9 cellular contexts compared by ENCODE assay signal in genomic region chr5:96880402-96881164, GRCh38. TPM values are rescaled to one million over a fixed set of nuclear protein-coding genes. Genes with fewer than 3 reads are reported as not detected.
A peak's percentile ranks its signal among the peaks of the same experiment; 100 is the strongest.
DNase-seq lines count a peak whose midpoint lies in the region; ATAC-seq and TF ChIP-seq lines count a peak whose summit lies in the region.
"Had no signal": no experiment of that assay in that cellular context is flagged by ENCODE, and none has a peak within 500 bp of the region (broad histone marks: within the 10 kb centered on the region; RNA-seq: fewer than 3 reads in every experiment).

No MANE protein-coding gene starts in this region.

- intact Hi-C loops in CD14-positive monocyte (cut with micrococcal nuclease) (loop anchor here (5.0 kb wide), 2 partner anchors 52 to 57 kb away; partner anchors contain the start of gene LNPEP (in 1 of the 2)), left colon (cut with DNase I, micrococcal nuclease) (no loop called here), A673 (cut with micrococcal nuclease; ENCODE audit: unreplicated experiment) (no loop called here)
- intact Hi-C loops in activated CD8-positive, alpha-beta T cell treated with anti-CD3 and anti-CD28 coated beads for 36 hours (cut with micrococcal nuclease), result no loop called here

- H3K27me3 Mint-ChIP-seq in CD14-positive monocyte (ENCODE audit: low read depth in 3 of 3), result peaks cover 0 to 2% (median 2%) of the 10 kb centered on the region in 3 donors
- H3K27me3 Mint-ChIP-seq in activated CD8-positive, alpha-beta T cell treated with anti-CD3 and anti-CD28 coated beads for 36 hours, result no peaks in the 10 kb centered on the region

- peaks cover 9% of the 10 kb centered on the region for H3K4me1 ChIP-seq in A673 (ENCODE audit: insufficient read depth, low read length, poor library complexity, severe bottlenecking)

- no peak overlapping the region for H3K4me3 ChIP-seq in A673 (ENCODE audit: low read depth, low read length, poor library complexity, severe bottlenecking)

- BruUV-seq in A673 (replicated peaks; lab: Mats Ljungman, UMichigan), result no TSS peak

- TF ChIP-seq CTCF in CD14-positive monocyte (IDR thresholded peaks at IDR 0.05), result no peak
- TF ChIP-seq CTCF in activated CD8-positive, alpha-beta T cell treated with anti-CD3 and anti-CD28 coated beads for 36 hours (IDR thresholded peaks at IDR 0.05), result no peak
- TF ChIP-seq CTCF in A673 (conservative IDR thresholded peaks at IDR 0.05; ENCODE audit: low read depth, low read length), result no peak

- H3K27ac Mint-ChIP-seq in CD14-positive monocyte, result peak overlapping the region; percentile 88 to 96 (median 94)
- peak overlapping the region; percentile 71 for H3K27ac Mint-ChIP-seq in activated CD8-positive, alpha-beta T cell treated with anti-CD3 and anti-CD28 coated beads for 36 hours

- CTCF ChIA-PET in activated CD8-positive, alpha-beta T cell treated with anti-CD3 and anti-CD28 coated beads for 36 hours (lab: Charles Lee), result interaction anchor here (0.8 to 10.0 kb wide), 2 partner anchors 10 to 75 kb away, joined by 3 to 77 read pairs; no protein-coding TSS in a partner anchor
- CTCF ChIA-PET in A673 (lab: Charles Lee), result no interaction called here

- POLR2A ChIA-PET in activated CD8-positive, alpha-beta T cell treated with anti-CD3 and anti-CD28 coated beads for 36 hours (lab: Charles Lee), result interaction anchor here (1.1 kb wide), 1 partner anchor 9 kb away, joined by 3 read pairs; no protein-coding TSS in a partner anchor
- POLR2A ChIA-PET in A673 (lab: Charles Lee; ENCODE audit: low non-redundant PET), result no interaction called here

- no peaks in the 10 kb centered on the region for H3K9me3 ChIP-seq in A673 (ENCODE audit: low read depth, low read length, poor library complexity, severe bottlenecking)

- ATAC-seq in activated CD8-positive, alpha-beta T cell treated with anti-CD3 and anti-CD28 coated beads for 36 hours, result no peak
- ATAC-seq in left colon (peak; percentile 65), GM18858 (IDR thresholded peaks at IDR 0.05; ENCODE audit: unreplicated experiment) (no peak), HG03342 (IDR thresholded peaks at IDR 0.05; ENCODE audit: unreplicated experiment) (no peak)

- peaks cover 52% of the 10 kb centered on the region for H3K4me1 Mint-ChIP-seq in CD14-positive monocyte
- H3K4me1 Mint-ChIP-seq in activated CD8-positive, alpha-beta T cell treated with anti-CD3 and anti-CD28 coated beads for 36 hours (ENCODE audit: low read depth), result peaks cover 71% of the 10 kb centered on the region

- no peaks in the 10 kb centered on the region for H3K27me3 ChIP-seq in A673 (replicated peaks; ENCODE audit: insufficient read depth, low read depth, low read length, poor library complexity)

- H3K9me3 Mint-ChIP-seq in CD14-positive monocyte, result no peaks in the 10 kb centered on the region
- H3K9me3 Mint-ChIP-seq in activated CD8-positive, alpha-beta T cell treated with anti-CD3 and anti-CD28 coated beads for 36 hours, result no peaks in the 10 kb centered on the region

- DNase-seq in CD14-positive monocyte (ENCODE audit: low spot score), result no peak
- peak; percentile 89 for DNase-seq in HS-5 (ENCODE audit: low read depth)
- no peak for DNase-seq in activated CD8-positive, alpha-beta T cell treated with anti-CD3 and anti-CD28 coated beads for 36 hours
- DNase-seq in left colon, result no peak
- DNase-seq in anterior cingulate cortex (lab: John Stamatoyannopoulos, UW), result no peak
- no peak for DNase-seq in A673 (ENCODE audit: low spot score)
- DNase-seq: NCI-H69 had no signal

- H3K4me3 Mint-ChIP-seq in CD14-positive monocyte, result peak overlapping the region; percentile 71 to 92
- H3K4me3 Mint-ChIP-seq in activated CD8-positive, alpha-beta T cell treated with anti-CD3 and anti-CD28 coated beads for 36 hours, result peak overlapping the region; percentile 10

- no peak overlapping the region for H3K27ac ChIP-seq in A673 (ENCODE audit: low read depth, low read length, poor library complexity, severe bottlenecking)

- no peaks in the 10 kb centered on the region for H3K36me3 ChIP-seq in A673 (ENCODE audit: insufficient read depth, low read length, poor library complexity, severe bottlenecking)

- peaks cover 30 to 33% of the 10 kb centered on the region in 2 donors for H3K36me3 Mint-ChIP-seq in CD14-positive monocyte
- peaks cover 61% of the 10 kb centered on the region for H3K36me3 Mint-ChIP-seq in activated CD8-positive, alpha-beta T cell treated with anti-CD3 and anti-CD28 coated beads for 36 hours (ENCODE audit: low read depth)

RNA-seq across cellular contexts. Expression of gene ERAP2, which starts 4.3 kb away (rescaled TPM):
- polyA plus RNA-seq in CD14-positive monocyte, result 1 to 10 TPM; 3.0 to 3.4 TPM
- 10 to 100 TPM; 43.0 to 44.5 TPM for total RNA-seq in activated CD8-positive, alpha-beta T cell treated with anti-CD3 and anti-CD28 coated beads for 36 hours
- 10 to 100 TPM; 21.2 to 35.3 TPM for total RNA-seq in left colon
- total RNA-seq in A673 (2021), result 2.0 and 2.6 TPM in 2 replicates

RNA-seq across cellular contexts. Expression of gene LNPEP, which starts 55.3 kb away (rescaled TPM):
- 10 to 100 TPM; 14.5 to 22.5 TPM for polyA plus RNA-seq in CD14-positive monocyte
- total RNA-seq in activated CD8-positive, alpha-beta T cell treated with anti-CD3 and anti-CD28 coated beads for 36 hours, result 10 to 100 TPM; 51.2 to 53.7 TPM
- 10 to 100 TPM; 32.2 to 34.4 TPM for total RNA-seq in left colon
- total RNA-seq in A673 (2021), result 10.3 and 12.8 TPM in 2 replicates

Comparison
In these comparisons a context has a peak if more than half of its experiments do, and no peak if none do; other contexts are left out.
1. intact Hi-C loops: an anchor here in CD14-positive monocyte (5.0 kb wide); none called in activated CD8-positive, alpha-beta T cell treated with anti-CD3 and anti-CD28 coated beads for 36 hours, left colon and A673.